Comparison of ENCODE assay signal across 11 cellular contexts in genomic region chr2:195319112-195319460, GRCh38.
DNase-seq lines count a peak whose midpoint lies in the region; ATAC-seq, FAIRE-seq and TF ChIP-seq lines count a peak whose summit lies in the region.
"Had no signal": no experiment of that assay in that cellular context is flagged by ENCODE, and none has a peak within 500 bp of the region (broad histone marks: within the 10 kb centered on the region; RNA-seq: fewer than 3 reads in every experiment).

No MANE protein-coding gene starts in this region.

- H3K9me3 ChIP-seq in aorta (ENCODE audit: control insufficient read depth, low read length): no peaks in the 10 kb centered on the region
- H3K9me3 ChIP-seq: ascending aorta had no signal

- in situ Hi-C loops in brain microvascular endothelial cell (cut with HindIII; ENCODE audit: low pct_ligation_motif_present, low sequenced_read_pairs): no loop called here

- H3K27ac ChIP-seq in brain microvascular endothelial cell: no peak overlapping the region
- no peak overlapping the region for H3K27ac ChIP-seq in aorta (ENCODE audit: low read depth in 1 of 2, low read length in 2 of 2)
- H3K27ac ChIP-seq: ascending aorta, skin epidermis had no signal

- intact Hi-C loops in aorta (cut with DNase I): no loop called here

- H3K27me3 ChIP-seq in brain microvascular endothelial cell (replicated peaks) (no peaks in the 10 kb centered on the region), aorta (ENCODE audit: control insufficient read depth in 1 of 2, insufficient read depth in 2 of 2, low read length in 1 of 2) (no peaks in the 10 kb centered on the region)
- H3K27me3 ChIP-seq: ascending aorta, transverse colon had no signal

- 31 to 36% methylated on average over 3 of the region's 3 CpGs for WGBS in aorta, 2 donors

- DNase-seq in AG08395 (ENCODE audit: low spot score) (peak; percentile 33), HTR-8/SVneo (ENCODE audit: insufficient read length, low spot score) (peak; percentile 14), brain microvascular endothelial cell (peak; percentile 54), kidney glomerular epithelial cell (lab: John Stamatoyannopoulos, UW) (peak; percentile 72), aorta (no peak)
- DNase-seq in stimulated activated CD4-positive, alpha-beta T cell treated with anti-CD3 and anti-CD28 coated beads, Interleukin-12 subunit alpha, Interleukin-12 subunit beta, amount 100 ng/mL, for 4 hours: no peak

- no peaks in the 10 kb centered on the region for H3K36me3 ChIP-seq in brain microvascular endothelial cell (replicated peaks)
- H3K36me3 ChIP-seq in aorta (ENCODE audit: control insufficient read depth in 1 of 2, insufficient read depth in 2 of 2, low read length in 1 of 2): no peaks in the 10 kb centered on the region
- H3K36me3 ChIP-seq: ascending aorta, transverse colon had no signal

- no peaks in the 10 kb centered on the region for H3K4me1 ChIP-seq in aorta (ENCODE audit: control insufficient read depth in 1 of 2, insufficient read depth in 2 of 2, low read length in 2 of 2)
- H3K4me1 ChIP-seq: ascending aorta had no signal

- FAIRE-seq in HTR-8/SVneo (lab: Jason Lieb, UNC): no peak

- H3K4me3 ChIP-seq in brain microvascular endothelial cell (ENCODE audit: low read depth, low read length) (no peak overlapping the region), aorta (ENCODE audit: low read length in 2 of 2) (no peak overlapping the region)
- H3K4me3 ChIP-seq: ascending aorta, skin epidermis, transverse colon had no signal

- no peak for TF ChIP-seq CTCF in brain microvascular endothelial cell (IDR thresholded peaks at IDR 0.05; ENCODE audit: low read depth, low read length, missing control alignments)

- ATAC-seq in HG02610 (IDR thresholded peaks at IDR 0.05; ENCODE audit: unreplicated experiment) (no peak), GM19328 (IDR thresholded peaks at IDR 0.05; ENCODE audit: unreplicated experiment) (no peak), aorta (ENCODE audit: low FRiP score) (no peak)

Comparison
In these comparisons a context has a peak if more than half of its experiments do, and no peak if none do; other contexts are left out.
1. DNase-seq: peak in AG08395 (single experiment), HTR-8/SVneo (single experiment), brain microvascular endothelial cell (single experiment) and kidney glomerular epithelial cell (single experiment); none in stimulated activated CD4-positive, alpha-beta T cell treated with anti-CD3 and anti-CD28 coated beads, Interleukin-12 subunit alpha, Interleukin-12 subunit beta, amount 100 ng/mL, for 4 hours (single experiment) and aorta (0 of 2).